1 cellular context compared by ENCODE assay signal in genomic region chr1:39115271-39116110, GRCh38.
TF ChIP-seq lines count a peak whose summit lies in the region.

No MANE protein-coding gene starts in this region.

TF ChIP-seq in GM23338, 12 proteins besides CTCF, POLR2A, EP300 and RAD21 (continued from another document):
- TF ChIP-seq ZNF462 (CRISPR knock-in tag; IDR thresholded peaks at IDR 0.05) (no peak), ETS1 (IDR thresholded peaks at IDR 0.05) (no peak), REST (IDR thresholded peaks at IDR 0.05; ENCODE audit: unreplicated experiment) (no peak), STAT1 (IDR thresholded peaks at IDR 0.05; ENCODE audit: unreplicated experiment) (no peak)
